16 cellular contexts compared by ENCODE assay signal in the genomic region with DNA sequence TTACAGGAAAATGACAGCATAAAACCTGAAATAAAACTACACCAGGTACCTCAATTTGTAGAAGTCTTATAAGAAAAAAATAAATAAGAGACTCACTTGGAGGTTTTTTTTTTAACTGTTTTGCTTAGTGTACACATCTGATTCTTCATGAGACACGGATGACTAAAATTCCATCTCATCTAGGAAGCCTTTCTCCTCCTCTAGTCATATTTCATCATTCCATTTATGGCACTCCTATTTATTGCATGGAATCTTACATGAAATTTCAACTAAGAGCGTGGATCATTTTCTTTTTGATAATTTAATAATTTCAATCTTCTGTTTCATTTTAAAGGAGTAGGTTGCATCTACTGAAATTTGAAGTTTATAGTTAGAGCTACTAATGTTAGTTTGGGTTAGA. TPM values are rescaled to one million over a fixed set of nuclear protein-coding genes. Genes with fewer than 3 reads are reported as not detected.
DNase-seq lines count a peak whose midpoint lies in the region; ATAC-seq and TF ChIP-seq lines count a peak whose summit lies in the region.
"Had no signal": no experiment of that assay in that cellular context is flagged by ENCODE, and none has a peak within 500 bp of the region (broad histone marks: within the 10 kb centered on the region; RNA-seq: fewer than 3 reads in every experiment).

No MANE protein-coding gene starts in this region.

- no peaks in the 10 kb centered on the region for H3K9me3 ChIP-seq in stomach

- H3K36me3 ChIP-seq in brain microvascular endothelial cell (replicated peaks) (peaks cover 3% of the 10 kb centered on the region), stomach (peaks cover 0 to 6% (median 0%) of the 10 kb centered on the region in 4 donors), H7 (replicated peaks; ENCODE audit: control insufficient read depth, insufficient read depth, low read length) (no peaks in the 10 kb centered on the region)

- 62 to 82% (median 74%) methylated on average over 2 of the region's 2 CpGs for WGBS in stomach, 5 donors

- H3K27ac ChIP-seq in brain microvascular endothelial cell = peak overlapping the region; percentile 79
- H3K27ac ChIP-seq in stomach = peak overlapping the region in 2 of 5 donors; percentile 76 to 94

- H3K4me3 Mint-ChIP-seq in activated naive CD4-positive, alpha-beta T cell treated with anti-CD3 and anti-CD28 coated beads for 36 hours = no peak overlapping the region
- H3K4me3 Mint-ChIP-seq: CD4-positive, alpha-beta T cell had no signal

- H3K4me1 ChIP-seq in stomach = peaks cover 0 to 23% (median 4%) of the 10 kb centered on the region in 4 donors

- no peak for ATAC-seq in GM18511 (IDR thresholded peaks at IDR 0.05; ENCODE audit: unreplicated experiment)
- ATAC-seq: PC-3 had no signal

- peaks cover 48% of the 10 kb centered on the region for H3K27me3 Mint-ChIP-seq in activated naive CD4-positive, alpha-beta T cell treated with anti-CD3 and anti-CD28 coated beads for 36 hours (ENCODE audit: low read depth)

- CTCF ChIA-PET in activated naive CD4-positive, alpha-beta T cell treated with anti-CD3 and anti-CD28 coated beads for 36 hours (lab: Charles Lee) = no interaction called here

- peaks cover 10% of the 10 kb centered on the region for H3K4me1 Mint-ChIP-seq in activated naive CD4-positive, alpha-beta T cell treated with anti-CD3 and anti-CD28 coated beads for 36 hours (ENCODE audit: low read depth)

- H3K27ac Mint-ChIP-seq in activated naive CD4-positive, alpha-beta T cell treated with anti-CD3 and anti-CD28 coated beads for 36 hours = no peak overlapping the region
- H3K27ac Mint-ChIP-seq: CD4-positive, alpha-beta T cell; naive B cell had no signal

- TF ChIP-seq CTCF in brain microvascular endothelial cell (IDR thresholded peaks at IDR 0.05; ENCODE audit: low read depth, low read length, missing control alignments) (no peak), fibroblast of villous mesenchyme (IDR thresholded peaks at IDR 0.05; ENCODE audit: insufficient read depth, low read depth, low read length) (no peak), stomach (IDR thresholded peaks at IDR 0.05) (no peak)

- intact Hi-C loops in stomach (cut with DNase I; ENCODE audit: low total_unique reads) = no loop called here
- intact Hi-C loops in activated naive CD4-positive, alpha-beta T cell treated with anti-CD3 and anti-CD28 coated beads for 36 hours (cut with micrococcal nuclease) = loop anchor here (1.0 to 2.0 kb wide), 3 partner anchors 278 to 409 kb away; no protein-coding TSS in a partner anchor

- H3K9me3 Mint-ChIP-seq in activated naive CD4-positive, alpha-beta T cell treated with anti-CD3 and anti-CD28 coated beads for 36 hours = no peaks in the 10 kb centered on the region

- H3K27me3 ChIP-seq in brain microvascular endothelial cell (replicated peaks) (no peaks in the 10 kb centered on the region), stomach (peaks cover 0 to 11% (median 11%) of the 10 kb centered on the region in 3 donors), H7 (ENCODE audit: control insufficient read depth, insufficient read depth, low read length) (peaks cover 17% of the 10 kb centered on the region)

- DNase-seq in GM03348 (ENCODE audit: low spot score) = peak; percentile 29
- no peak for DNase-seq in brain microvascular endothelial cell
- peak; percentile 21 for DNase-seq in fibroblast of villous mesenchyme (ENCODE audit: low read depth)
- no peak for DNase-seq in stomach
- no peak for DNase-seq in activated naive CD4-positive, alpha-beta T cell treated with anti-CD3 and anti-CD28 coated beads for 36 hours
- DNase-seq in cerebellum (ENCODE audit: low spot score) = no peak
- DNase-seq in H7 = no peak
- DNase-seq: amygdala; CD4-positive, alpha-beta T cell; head of caudate nucleus; naive B cell; NCI-H1417 treated with DMSO at 0.1 percent for 48 hours; NCI-H510A treated with DMSO at 0.1 percent for 48 hours; PC-3; T-helper 1 cell had no signal

- peaks cover 1% of the 10 kb centered on the region for H3K36me3 Mint-ChIP-seq in activated naive CD4-positive, alpha-beta T cell treated with anti-CD3 and anti-CD28 coated beads for 36 hours (ENCODE audit: low read depth)
- H3K36me3 Mint-ChIP-seq: naive B cell had no signal

- in situ Hi-C loops in brain microvascular endothelial cell (cut with HindIII; ENCODE audit: low pct_ligation_motif_present, low sequenced_read_pairs) = no loop called here

- H3K4me3 ChIP-seq in brain microvascular endothelial cell (ENCODE audit: low read depth, low read length) (peak overlapping the region; percentile 76), fibroblast of villous mesenchyme (ENCODE audit: low read depth, low read length) (peak overlapping the region; percentile 64), stomach (peak overlapping the region in 3 of 4 donors; percentile 57 to 63 (median 61)), H7 (ENCODE audit: insufficient read depth, low read depth, low read length) (no peak overlapping the region)

- no peak for TF ChIP-seq POLR2A in stomach (IDR thresholded peaks at IDR 0.05)

- TF ChIP-seq EP300 in stomach (IDR thresholded peaks at IDR 0.05) = no peak

RNA-seq across cellular contexts. Expression of a gene that starts 1.6 kb away (rescaled TPM):
- 3.0 and 5.5 TPM in 2 replicates for total RNA-seq in fibroblast of villous mesenchyme
- total RNA-seq in stomach = 10 to 100 TPM in 3 of 5 donors, 1 to 10 TPM in 1, not detected in 1; 3.5 to 46.9 (median 22.9) TPM
- 1 to 10 TPM in 2 of 3 donors, under 1 TPM in 1; 0.65 to 4.6 (median 1.8) TPM for polyA plus RNA-seq in stomach
- total RNA-seq in activated naive CD4-positive, alpha-beta T cell treated with anti-CD3 and anti-CD28 coated beads for 36 hours = 1 to 10 TPM; 1.8 to 2.0 TPM
- total RNA-seq in cerebellum = 3.4 TPM
- 0.38 and 1.7 TPM in 2 replicates for total RNA-seq in H7 (2014; rRNA removed; shearing (Covaris generic))

Comparison
In these comparisons a context has a peak if more than half of its experiments do, and no peak if none do; other contexts are left out.
1. DNase-seq: peak in GM03348 (single experiment) and fibroblast of villous mesenchyme (single experiment); none in brain microvascular endothelial cell (single experiment), stomach (single experiment), activated naive CD4-positive, alpha-beta T cell treated with anti-CD3 and anti-CD28 coated beads for 36 hours (single experiment), cerebellum (single experiment) and H7 (single experiment).